7 cellular contexts compared by ENCODE assay signal in the genomic region with DNA sequence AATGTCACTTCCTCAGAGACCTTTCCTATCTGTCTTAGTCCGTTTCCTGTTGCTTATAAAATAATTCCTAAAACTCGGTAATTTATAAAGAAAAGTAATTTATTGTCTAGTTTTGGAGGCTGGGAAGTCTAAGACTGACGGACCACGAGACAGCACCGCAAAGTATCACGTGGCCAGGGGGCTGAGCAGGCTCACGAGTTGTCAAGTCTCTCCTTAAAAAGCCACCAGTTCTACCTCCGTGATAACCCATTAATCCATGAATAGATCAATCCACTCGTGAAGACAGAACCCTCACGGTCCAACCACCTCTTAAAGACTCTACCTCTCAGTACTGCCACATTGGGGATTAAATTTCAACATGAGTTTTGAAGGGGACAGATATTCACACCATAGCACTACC. TPM values are rescaled to one million over a fixed set of nuclear protein-coding genes. Genes with fewer than 3 reads are reported as not detected.
A peak's percentile ranks its signal among the peaks of the same experiment; 100 is the strongest.
DNase-seq lines count a peak whose midpoint lies in the region; ATAC-seq and TF ChIP-seq lines count a peak whose summit lies in the region.

No MANE protein-coding gene starts in this region.

- no peak overlapping the region for H3K4me3 Mint-ChIP-seq in chondrocyte (ENCODE audit: unreplicated experiment)

- peaks cover 2% of the 10 kb centered on the region for H3K36me3 Mint-ChIP-seq in chondrocyte (ENCODE audit: low read depth)

- peaks cover 8% of the 10 kb centered on the region for H3K4me1 ChIP-seq in SJCRH30
- H3K4me1 ChIP-seq in mammary epithelial cell (ENCODE audit: insufficient read depth, low read length) = peaks cover 19% of the 10 kb centered on the region
- H3K4me1 ChIP-seq in mononuclear cell (ENCODE audit: insufficient read depth, low read length) = peaks cover 36% of the 10 kb centered on the region

- H3K36me3 ChIP-seq in SJCRH30 = no peaks in the 10 kb centered on the region; the same call in 1 of the 2 replicates
- peaks cover 5% of the 10 kb centered on the region for H3K36me3 ChIP-seq in mammary epithelial cell (ENCODE audit: insufficient read depth, low read length)

- in situ Hi-C loops in mammary epithelial cell (cut with MboI; ENCODE audit: low sequenced_read_pairs in 2 of 2) = loop anchor here (25.0 kb wide), 1 partner anchor 661 kb away; a partner anchor contains a TSS
- in situ Hi-C loops in GM13976 (cut with MboI; ENCODE audit: low sequenced_read_pairs, unreplicated experiment) = no loop called here

- H3K4me3 ChIP-seq in SJCRH30 = peak overlapping the region; percentile 84
- H3K4me3 ChIP-seq in mammary epithelial cell (replicated peaks in 1 of 3; ENCODE audit: insufficient read depth in 1 of 3, low read depth in 2 of 3, low read length in 3 of 3) = peak overlapping the region; percentile 85 to 98 (median 91)
- peak overlapping the region; percentile 91 for H3K4me3 ChIP-seq in mononuclear cell (ENCODE audit: low read length)

- dilution Hi-C loops in mammary epithelial cell (cut with HindIII; ENCODE audit: low sequenced_read_pairs) = no loop called here

- BruUV-seq in mammary epithelial cell (replicated peaks; lab: Mats Ljungman, UMichigan) = no TSS peak

- peaks cover 92% of the 10 kb centered on the region for H3K79me2 ChIP-seq in mammary epithelial cell (ENCODE audit: insufficient read depth, low read length)

- H2AFZ ChIP-seq in mammary epithelial cell (ENCODE audit: low read depth, low read length) = peak overlapping the region; percentile 91

- H3K27me3 ChIP-seq in SJCRH30 (no peaks in the 10 kb centered on the region), mammary epithelial cell (ENCODE audit: insufficient read depth, low read length) (no peaks in the 10 kb centered on the region), mononuclear cell (ENCODE audit: insufficient read depth, low read length) (no peaks in the 10 kb centered on the region)

- H3K27ac Mint-ChIP-seq in chondrocyte (ENCODE audit: unreplicated experiment) = no peak overlapping the region

- CTCF ChIA-PET in HEK293T (lab: Yijun Ruan, JAX) (interaction anchor here (1.0 kb wide), 1 partner anchor 407 kb away, joined by 3 read pairs; no protein-coding TSS in a partner anchor), mammary epithelial cell (lab: Charles Lee; ENCODE audit: low non-redundant PET) (no interaction called here)

- H3K9me3 Mint-ChIP-seq in chondrocyte (ENCODE audit: low read depth) = no peaks in the 10 kb centered on the region

- 5% methylated on average over 10 of the region's 10 CpGs for WGBS in mammary epithelial cell (ENCODE audit: low coverage, missing lambda C conversion rate)

- TF ChIP-seq CTCF in mammary epithelial cell (conservative IDR thresholded peaks at IDR 0.05 in 1 of 2, IDR thresholded peaks at IDR 0.05 in 1 of 2; ENCODE audit: extremely low read depth in 1 of 2, insufficient read depth in 1 of 2, low read depth in 1 of 2, low read length in 2 of 2) (no peak), chondrocyte (IDR thresholded peaks at IDR 0.05) (no peak), GM13976 (IDR thresholded peaks at IDR 0.05; ENCODE audit: borderline replicate concordance, control extremely low read depth, extremely low read depth, insufficient read depth, missing control alignments) (no peak)

- no peaks in the 10 kb centered on the region for H3K27me3 Mint-ChIP-seq in chondrocyte (ENCODE audit: low read depth)

- no peaks in the 10 kb centered on the region for H4K20me1 ChIP-seq in mammary epithelial cell (ENCODE audit: insufficient read depth, low read length)

- DNase-seq in HEK293T (ENCODE audit: extremely low spot score) (peak; percentile 26), SJCRH30 (peak; percentile 8 to 33), mammary epithelial cell (peak; percentile 36), chondrocyte (ENCODE audit: low spot score) (no peak), GM13976 (ENCODE audit: low spot score) (no peak)

- no peak for ATAC-seq in GM18873 (IDR thresholded peaks at IDR 0.05; ENCODE audit: low FRiP score, unreplicated experiment)

- H3K9me3 ChIP-seq in SJCRH30 (replicated peaks) (no peaks in the 10 kb centered on the region), mammary epithelial cell (replicated peaks; ENCODE audit: insufficient read depth, low read length) (no peaks in the 10 kb centered on the region), mononuclear cell (ENCODE audit: low read depth, low read length) (no peaks in the 10 kb centered on the region)

- peak overlapping the region; percentile 99 for H3K9ac ChIP-seq in mammary epithelial cell (ENCODE audit: insufficient read depth, low read length)

- H3K4me2 ChIP-seq in mammary epithelial cell (ENCODE audit: insufficient read depth, low read depth, low read length) = peak overlapping the region; percentile 95

- H3K27ac ChIP-seq in SJCRH30 (no peak overlapping the region; the same call in 1 of the 2 replicates), mammary epithelial cell (ENCODE audit: insufficient read depth, low read depth, low read length) (peak overlapping the region; percentile 93)

- peaks cover 27% of the 10 kb centered on the region for H3K4me1 Mint-ChIP-seq in chondrocyte (ENCODE audit: low read depth)

- intact Hi-C loops in mammary epithelial cell (cut with micrococcal nuclease) = loop anchor here (10.0 kb wide), 1 partner anchor 676 kb away; no protein-coding TSS in a partner anchor

- POLR2A ChIA-PET in HEK293T (lab: Yijun Ruan, JAX) = interaction anchor here (1.4 kb wide), 1 partner anchor 24 kb away, joined by 7 read pairs; no protein-coding TSS in a partner anchor

TF ChIP-seq in HEK293T, 16 proteins besides CTCF, POLR2A, EP300 and RAD21:
- no peak for TF ChIP-seq HDGF (IDR thresholded peaks at IDR 0.05; ENCODE audit: borderline replicate concordance)
- no peak for TF ChIP-seq FOXM1 (IDR thresholded peaks at IDR 0.05; ENCODE audit: borderline replicate concordance)
- TF ChIP-seq L3MBTL2 (conservative IDR thresholded peaks at IDR 0.05) = peak; percentile 51

RNA-seq across cellular contexts. Expression of a gene that starts 0.8 kb away (rescaled TPM):
- 21.6 and 27.8 TPM in 2 replicates for total RNA-seq in SJCRH30 (2014; rRNA removed; shearing (Covaris generic))
- total RNA-seq in mammary epithelial cell = 10 to 100 TPM; 19.0 to 26.3 TPM
- polyA plus RNA-seq in mammary epithelial cell = 7.2 TPM
- 7.4 TPM for polyA minus RNA-seq in mammary epithelial cell
- 116 TPM for total RNA-seq in mononuclear cell
- 7.2 to 15.7 TPM (median 9.3 TPM) in 3 replicates for total RNA-seq in chondrocyte

RNA-seq across cellular contexts. Expression of a gene that starts 1.2 kb away (rescaled TPM):
- 14.9 and 16.2 TPM in 2 replicates for total RNA-seq in SJCRH30 (2014; rRNA removed; shearing (Covaris generic))
- 10 to 100 TPM; 15.4 to 20.7 TPM for total RNA-seq in mammary epithelial cell
- 10.0 TPM for polyA plus RNA-seq in mammary epithelial cell
- 8.0 TPM for polyA minus RNA-seq in mammary epithelial cell
- 23.5 TPM for total RNA-seq in mononuclear cell
- total RNA-seq in chondrocyte = 10.8 to 13.1 TPM (median 12.2 TPM) in 3 replicates

Comparison
In these comparisons a context has a peak if more than half of its experiments do, and no peak if none do; other contexts are left out.
1. DNase-seq: peak in HEK293T (single experiment), SJCRH30 (2 of 2) and mammary epithelial cell (single experiment); none in chondrocyte (single experiment) and GM13976 (single experiment).
2. Peak in every context shown above with its lines, with median percentiles within 50 percentile points of each other: H3K4me3 ChIP-seq.